17 cellular contexts compared by ENCODE assay signal in genomic region chr7:127903913-127904705, GRCh38.
A peak's percentile ranks its signal among the peaks of the same experiment; 100 is the strongest.
DNase-seq lines count a peak whose midpoint lies in the region; TF ChIP-seq lines count a peak whose summit lies in the region.
"Had no signal": no experiment of that assay in that cellular context is flagged by ENCODE, and none has a peak within 500 bp of the region (broad histone marks: within the 10 kb centered on the region; RNA-seq: fewer than 3 reads in every experiment).

No MANE protein-coding gene starts in this region.

- H3K27ac ChIP-seq in osteoblast (ENCODE audit: low read depth, low read length) = peak overlapping the region; percentile 25
- H3K27ac ChIP-seq: cardiac muscle cell, SK-N-MC, suprapubic skin had no signal

- 89 to 92% methylated on average over 4 of the region's 4 CpGs for WGBS in lower leg skin, 2 donors

- peaks cover 61% of the 10 kb centered on the region for H4K20me1 ChIP-seq in osteoblast (ENCODE audit: insufficient read depth, low read length)

- H3K4me1 ChIP-seq in HAP-1 (peaks cover 15% of the 10 kb centered on the region), osteoblast (ENCODE audit: insufficient read depth, low read length) (peaks cover 36% of the 10 kb centered on the region)
- H3K4me1 ChIP-seq: suprapubic skin had no signal

- peaks cover 7% of the 10 kb centered on the region for H3K36me3 ChIP-seq in HAP-1 (replicated peaks)
- H3K36me3 ChIP-seq in osteoblast (ENCODE audit: insufficient read depth, low read length) = peaks cover 3% of the 10 kb centered on the region
- H3K36me3 ChIP-seq: cardiac muscle cell had no signal

- DNase-seq in HAP-1 (ENCODE audit: low spot score in 2 of 2) (peak; percentile 81 to 95), NCI-H82 (lab: John Stamatoyannopoulos, UW) (peak; percentile 95), dermis blood vessel endothelial cell (peak; percentile 22), osteoblast (ENCODE audit: insufficient read length, low spot score, missing footprints) (no peak), AG08395 (ENCODE audit: low spot score) (no peak), lower leg skin (ENCODE audit: low spot score in 2 of 2) (no peak), HuH-7.5 (ENCODE audit: low spot score) (no peak), retina (no peak)
- DNase-seq: activated naive CD4-positive, alpha-beta T cell treated with anti-CD3 and anti-CD28 coated beads, Interleukin-2, amount 50 U/mL, for 16 hours; KBM-7; NCI-H1105 treated with DMSO at 0.1 percent for 48 hours; NCI-H2227 treated with DMSO at 0.1 percent for 48 hours; OCI-M1; posterior cingulate gyrus had no signal

- in situ Hi-C loops in HAP-1 (cut with MboI; ENCODE audit: low sequenced_read_pairs) = no loop called here

- no peak for TF ChIP-seq POLR2A in lower leg skin (IDR thresholded peaks at IDR 0.05)

- H2AFZ ChIP-seq in osteoblast (ENCODE audit: low read length) = no peak overlapping the region

- H3K4me3 ChIP-seq in HAP-1 (no peak overlapping the region), osteoblast (ENCODE audit: insufficient read depth, low read length) (no peak overlapping the region), lower leg skin (ENCODE audit: low read depth, poor library complexity, severe bottlenecking) (no peak overlapping the region)
- H3K4me3 ChIP-seq: cardiac muscle cell, SK-N-MC, suprapubic skin had no signal

- peaks cover 73% of the 10 kb centered on the region for H3K79me2 ChIP-seq in osteoblast (ENCODE audit: insufficient read depth, low read length)

- intact Hi-C loops in lower leg skin (cut with DNase I; ENCODE audit: low total_unique reads) = no loop called here

- no peak for TF ChIP-seq CTCF in osteoblast (IDR thresholded peaks at IDR 0.05; ENCODE audit: extremely low read depth, low read depth, low read length)
- TF ChIP-seq CTCF in lower leg skin (IDR thresholded peaks at IDR 0.05) = no peak

- no peak overlapping the region for H3K4me2 ChIP-seq in osteoblast (ENCODE audit: insufficient read depth, low read length)

- no peaks in the 10 kb centered on the region for H3K9me3 ChIP-seq in HAP-1
- no peaks in the 10 kb centered on the region for H3K9me3 ChIP-seq in osteoblast (ENCODE audit: low read depth, low read length)
- H3K9me3 ChIP-seq: suprapubic skin had no signal

- no peaks in the 10 kb centered on the region for H3K27me3 ChIP-seq in HAP-1 (ENCODE audit: low read depth)
- no peaks in the 10 kb centered on the region for H3K27me3 ChIP-seq in osteoblast (ENCODE audit: insufficient read depth, low read length)
- H3K27me3 ChIP-seq: cardiac muscle cell, suprapubic skin had no signal

Comparison
In these comparisons a context has a peak if more than half of its experiments do, and no peak if none do; other contexts are left out.
1. DNase-seq: peak in HAP-1 (2 of 2), NCI-H82 (single experiment) and dermis blood vessel endothelial cell (single experiment); none in osteoblast (single experiment), AG08395 (single experiment), lower leg skin (0 of 2), HuH-7.5 (single experiment) and retina (single experiment).